ENCODE assay signal across 9 cellular contexts in genomic region chr1:227429447-227430359, GRCh38.
A peak's percentile ranks its signal among the peaks of the same experiment; 100 is the strongest.
DNase-seq lines count a peak whose midpoint lies in the region; ATAC-seq and TF ChIP-seq lines count a peak whose summit lies in the region.
"Had no signal": no experiment of that assay in that cellular context is flagged by ENCODE, and none has a peak within 500 bp of the region (broad histone marks: within the 10 kb centered on the region; RNA-seq: fewer than 3 reads in every experiment).

No MANE protein-coding gene starts in this region.

- no peak for ATAC-seq in GM21786 (IDR thresholded peaks at IDR 0.05; ENCODE audit: unreplicated experiment)

- peak overlapping the region; percentile 6 for H3K18ac ChIP-seq in neuronal stem cell (ENCODE audit: low read length)

- no peak overlapping the region for H2BK15ac ChIP-seq in neuronal stem cell (ENCODE audit: low read length)

- no peak overlapping the region for H2BK12ac ChIP-seq in neuronal stem cell (ENCODE audit: low read length)

- POLR2A ChIA-PET in BJ (lab: Charles Lee): interaction anchor here (1.0 kb wide), 1 partner anchor 113 kb away, joined by 3 read pairs; no protein-coding TSS in a partner anchor

- H3K4me3 ChIP-seq in BJ (ENCODE audit: low read depth, low read length) (no peak overlapping the region), epithelial cell of esophagus (ENCODE audit: low read length) (no peak overlapping the region), neuronal stem cell (ENCODE audit: low read length in 2 of 2) (peak overlapping the region in 1 of 2 donors; percentile 4)

- peak; percentile 40 for DNase-seq in BJ (ENCODE audit: low read depth)
- DNase-seq in NCI-H524 treated with DMSO at 0.1 percent for 48 hours (lab: John Stamatoyannopoulos, UW): peak; percentile 60
- DNase-seq in epithelial cell of esophagus (ENCODE audit: low read depth): peak; percentile 25
- DNase-seq in neuronal stem cell (ENCODE audit: low spot score): no peak
- no peak for DNase-seq in NK-92 (lab: John Stamatoyannopoulos, UW; ENCODE audit: unreplicated experiment)
- DNase-seq in activated CD4-positive, CD25-positive, alpha-beta regulatory T cell (lab: John Stamatoyannopoulos, UW): no peak
- no peak for DNase-seq in amniotic stem cell (lab: John Stamatoyannopoulos, UW)
- DNase-seq: NCI-H1105 treated with DMSO at 0.1 percent for 48 hours had no signal

- no peak overlapping the region for H3K4ac ChIP-seq in neuronal stem cell (ENCODE audit: low read length)

- no peak overlapping the region for H3K9ac ChIP-seq in neuronal stem cell (ENCODE audit: low read depth, low read length, poor library complexity)

- H3K36me3 ChIP-seq in BJ (ENCODE audit: control insufficient read depth, insufficient read depth, low read length) (no peaks in the 10 kb centered on the region), neuronal stem cell (replicated peaks in 1 of 2; ENCODE audit: control insufficient read depth in 2 of 2, insufficient read depth in 2 of 2, low read length in 2 of 2) (no peaks in the 10 kb centered on the region)

- H3K79me1 ChIP-seq in neuronal stem cell (ENCODE audit: low read depth, low read length): no peaks in the 10 kb centered on the region

- H4K91ac ChIP-seq in neuronal stem cell (ENCODE audit: low read depth, low read length, poor library complexity): no peak overlapping the region

- H3K4me1 ChIP-seq in neuronal stem cell (ENCODE audit: control insufficient read depth in 2 of 2, insufficient read depth in 1 of 2, low read depth in 1 of 2, low read length in 2 of 2): peaks cover 4 to 5% of the 10 kb centered on the region in 2 donors

- H3K9me3 ChIP-seq in neuronal stem cell (replicated peaks in 1 of 2; ENCODE audit: control insufficient read depth in 2 of 2, insufficient read depth in 1 of 2, low read depth in 1 of 2, low read length in 2 of 2): no peaks in the 10 kb centered on the region

- TF ChIP-seq CTCF in BJ (IDR thresholded peaks at IDR 0.05; ENCODE audit: insufficient read depth, low read depth, low read length) (no peak), epithelial cell of esophagus (IDR thresholded peaks at IDR 0.05; ENCODE audit: insufficient read depth, low read depth, low read length, missing control alignments) (no peak)

- H3K4me2 ChIP-seq in neuronal stem cell (ENCODE audit: insufficient read depth, low read length, poor library complexity, severe bottlenecking): no peak overlapping the region

- H3K14ac ChIP-seq in neuronal stem cell (ENCODE audit: low read length): no peak overlapping the region

- no peak overlapping the region for H3K23ac ChIP-seq in neuronal stem cell (ENCODE audit: low read depth, low read length, poor library complexity)

- H2AK5ac ChIP-seq in neuronal stem cell (ENCODE audit: low read depth, low read length): no peak overlapping the region

- no peak overlapping the region for H2BK5ac ChIP-seq in neuronal stem cell (ENCODE audit: low read length)

- H2AFZ ChIP-seq in neuronal stem cell (ENCODE audit: low read length): peak overlapping the region; percentile 79

- no peak overlapping the region for H3K27ac ChIP-seq in neuronal stem cell (replicated peaks; ENCODE audit: low read length)

- CTCF ChIA-PET in BJ (lab: Yijun Ruan, JAX): interaction anchor here (0.7 to 1.1 kb wide), 2 partner anchors 12 to 125 kb away, joined by 3 to 5 read pairs; no protein-coding TSS in a partner anchor

- H4K8ac ChIP-seq in neuronal stem cell (ENCODE audit: low read depth, low read length): no peak overlapping the region

- H3K27me3 ChIP-seq in BJ (ENCODE audit: control insufficient read depth, insufficient read depth, low read length) (no peaks in the 10 kb centered on the region), neuronal stem cell (ENCODE audit: control insufficient read depth in 3 of 3, insufficient read depth in 3 of 3, low read depth in 1 of 3, low read length in 3 of 3) (no peaks in the 10 kb centered on the region)

- H2BK120ac ChIP-seq in neuronal stem cell (ENCODE audit: low read depth, low read length): no peak overlapping the region

- no CpG with 5 or more reads among the region's 13 CpGs for WGBS in neuronal stem cell (ENCODE audit: extremely low coverage in 2 of 2, insufficient read length in 2 of 2, insufficient replicate concordance in 1 of 2), 2 donors

Comparison
In these comparisons a context has a peak if more than half of its experiments do, and no peak if none do; other contexts are left out.
1. DNase-seq: peak in BJ (single experiment), NCI-H524 treated with DMSO at 0.1 percent for 48 hours (single experiment) and epithelial cell of esophagus (single experiment); none in neuronal stem cell (single experiment), NK-92 (single experiment), activated CD4-positive, CD25-positive, alpha-beta regulatory T cell (0 of 4) and amniotic stem cell (single experiment).